Comparison of ENCODE assay signal across 16 cellular contexts in genomic region chr13:113561417-113562084, GRCh38. TPM values are rescaled to one million over a fixed set of nuclear protein-coding genes. Genes with fewer than 3 reads are reported as not detected.
DNase-seq lines count a peak whose midpoint lies in the region; ATAC-seq, FAIRE-seq and TF ChIP-seq lines count a peak whose summit lies in the region.
"Had no signal": no experiment of that assay in that cellular context is flagged by ENCODE, and none has a peak within 500 bp of the region (broad histone marks: within the 10 kb centered on the region; RNA-seq: fewer than 3 reads in every experiment).

No MANE protein-coding gene starts in this region.

- no peaks in the 10 kb centered on the region for H3K9me3 ChIP-seq in H1 (ENCODE audit: insufficient read depth in 2 of 2, low read depth in 1 of 2, low read length in 1 of 2)
- no peaks in the 10 kb centered on the region for H3K9me3 ChIP-seq in osteoblast (ENCODE audit: low read depth, low read length)
- H3K9me3 ChIP-seq: sigmoid colon, thoracic aorta had no signal

- H3K4me1 ChIP-seq in H1 (replicated peaks in 1 of 4; ENCODE audit: control insufficient read depth in 3 of 4, insufficient read depth in 4 of 4, low read length in 3 of 4) (peaks cover 0 to 4% (median 2%) of the 10 kb centered on the region in 4 experiments; a peak in 2 of 7 replicates), osteoblast (ENCODE audit: insufficient read depth, low read length) (no peaks in the 10 kb centered on the region)

- no peak overlapping the region for H2BK120ac ChIP-seq in H1 (replicated peaks; ENCODE audit: low read depth, low read length)

- peak; percentile 57 for DNase-seq in cardiac septum (ENCODE audit: low spot score)
- DNase-seq in left ventricle myocardium superior: no peak
- DNase-seq in H1 (ENCODE audit: low read depth in 1 of 2, low spot score in 2 of 2): peak in 1 of 2 experiments; percentile 41
- peak; percentile 41 for DNase-seq in osteoblast (ENCODE audit: insufficient read length, low spot score, missing footprints)
- no peak for DNase-seq in cerebellar nuclear complex (lab: John Stamatoyannopoulos, UW)
- DNase-seq in omental fat pad (ENCODE audit: low spot score): no peak
- no peak for DNase-seq in DMS53 (lab: John Stamatoyannopoulos, UW)
- no peak for DNase-seq in foreskin fibroblast
- DNase-seq: activated CD4-positive, CD25-positive, alpha-beta regulatory T cell; effector CD4-positive, alpha-beta T cell; sigmoid colon; stimulated activated naive CD4-positive, alpha-beta T cell treated with Interleukin-2 at 50 U/mL for 16 hours had no signal

- no peaks in the 10 kb centered on the region for H3K79me2 ChIP-seq in H1 (ENCODE audit: control insufficient read depth in 1 of 2, insufficient read depth in 2 of 2, low read length in 2 of 2)
- H3K79me2 ChIP-seq in osteoblast (ENCODE audit: insufficient read depth, low read length): no peaks in the 10 kb centered on the region

- peak overlapping the region; percentile 66 for H4K91ac ChIP-seq in H1 (replicated peaks; ENCODE audit: insufficient read length, low read length)

- no peak overlapping the region; the same call in 1 of the 2 replicates for H4K8ac ChIP-seq in H1 (ENCODE audit: extremely low read depth, insufficient read depth, low read length)

- H3K14ac ChIP-seq in H1 (ENCODE audit: insufficient read length): no peak overlapping the region

- TF ChIP-seq CTCF in H1 (IDR thresholded peaks at IDR 0.05; ENCODE audit: control extremely low read depth in 1 of 3, insufficient read depth in 1 of 3, low read depth in 1 of 3, low read length in 3 of 3) (no peak), osteoblast (IDR thresholded peaks at IDR 0.05; ENCODE audit: extremely low read depth, low read depth, low read length) (no peak), omental fat pad (IDR thresholded peaks at IDR 0.05) (no peak), foreskin fibroblast (IDR thresholded peaks at IDR 0.05; ENCODE audit: low read depth, low read length) (no peak)

- no peak overlapping the region for H3K4ac ChIP-seq in H1 (replicated peaks; ENCODE audit: insufficient read length, low read depth, low read length)

- no peak for TF ChIP-seq RAD21 in H1 (IDR thresholded peaks at IDR 0.05 in 1 of 2, conservative IDR thresholded peaks at IDR 0.05 in 1 of 2; ENCODE audit: low read depth in 2 of 2, low read length in 2 of 2)

- H2BK20ac ChIP-seq in H1 (ENCODE audit: low read length): no peak overlapping the region

- H4K20me1 ChIP-seq in H1 (replicated peaks in 1 of 2; ENCODE audit: control insufficient read depth in 1 of 2, insufficient read depth in 2 of 2, low read length in 2 of 2): peaks cover 0 to 5% of the 10 kb centered on the region in 2 experiments
- no peaks in the 10 kb centered on the region for H4K20me1 ChIP-seq in osteoblast (ENCODE audit: insufficient read depth, low read length)

- no peak overlapping the region for H4K5ac ChIP-seq in H1 (ENCODE audit: insufficient read length, low read depth, low read length)

- H3K4me2 ChIP-seq in H1 (ENCODE audit: insufficient read depth in 1 of 2, low read depth in 2 of 2, low read length in 2 of 2): no peak overlapping the region
- no peak overlapping the region for H3K4me2 ChIP-seq in osteoblast (ENCODE audit: insufficient read depth, low read length)

- H2AFZ ChIP-seq in H1 (ENCODE audit: low read length) (no peak overlapping the region), osteoblast (ENCODE audit: low read length) (no peak overlapping the region)
- H2AFZ ChIP-seq: GM23248 had no signal

- no peak for TF ChIP-seq EP300 in H1 (IDR thresholded peaks at IDR 0.05; ENCODE audit: borderline replicate concordance in 1 of 2, low read depth in 2 of 2, low read length in 2 of 2)

- intact Hi-C loops in cardiac septum (cut with DNase I): loop anchor here (2.0 kb wide), 1 partner anchor 103 kb away; no protein-coding TSS in a partner anchor
- intact Hi-C loops in left ventricle myocardium superior (cut with micrococcal nuclease): no loop called here

- no peak for ATAC-seq in left ventricle myocardium superior
- ATAC-seq in omental fat pad (ENCODE audit: low FRiP score): no peak

- H3K27me3 ChIP-seq in H1 (replicated peaks in 1 of 4; ENCODE audit: control insufficient read depth in 3 of 4, extremely low read depth in 1 of 4, insufficient read depth in 3 of 4, low read length in 3 of 4) (no peaks in the 10 kb centered on the region), osteoblast (ENCODE audit: insufficient read depth, low read length) (peaks cover 7% of the 10 kb centered on the region)
- H3K27me3 ChIP-seq: sigmoid colon had no signal

- H3K4me3 ChIP-seq in H1 (ENCODE audit: extremely low read depth in 1 of 4, insufficient read depth in 2 of 4, low read depth in 3 of 4, low read length in 4 of 4) (no peak overlapping the region), osteoblast (ENCODE audit: insufficient read depth, low read length) (no peak overlapping the region), foreskin fibroblast (ENCODE audit: low read depth in 1 of 2, low read length in 2 of 2) (no peak overlapping the region)
- H3K4me3 ChIP-seq: GM23248, sigmoid colon, thoracic aorta had no signal

- H3K9ac ChIP-seq in H1 (replicated peaks in 1 of 4; ENCODE audit: extremely low read depth in 1 of 4, low read depth in 3 of 4, low read length in 3 of 4): no peak overlapping the region
- H3K9ac ChIP-seq: GM23248 had no signal

- H2AK5ac ChIP-seq in H1 (ENCODE audit: low read depth, low read length): no peak overlapping the region

- no peak for FAIRE-seq in H1 (lab: Jason Lieb, UNC)
- FAIRE-seq: GM12892 had no signal

- H3K23ac ChIP-seq in H1 (ENCODE audit: insufficient read length): no peak overlapping the region

- no peak overlapping the region for H3K18ac ChIP-seq in H1 (ENCODE audit: extremely low read depth, low read length)

- 92% methylated on average over 19 of the region's 19 CpGs; no CpG with 5 or more reads in 1 of the 2 experiments for WGBS in H1 (ENCODE audit: extremely low coverage in 1 of 2, insufficient coverage in 1 of 2, insufficient read length in 1 of 2, insufficient replicate concordance in 2 of 2, low coverage in 1 of 2, low lambda C conversion rate in 2 of 2, missing lambda C conversion rate in 1 of 2), 2 experiments

- H2BK5ac ChIP-seq in H1 (ENCODE audit: low read depth, low read length): 0 out of 2 replicates have a peak overlapping the region, but pooled peaks have one; percentile 35

- no peaks in the 10 kb centered on the region; the same call in 1 of the 2 replicates for H3K79me1 ChIP-seq in H1 (ENCODE audit: low read depth, low read length)

- CTCF ChIA-PET in H1 (lab: Charles Lee; ENCODE audit: partially characterized antibody): interaction anchor here (0.6 to 3.6 kb wide), 34 partner anchors 8 to 450 kb away, joined by 3 to 27 read pairs (median 5); partner anchors contain the start of gene DCUN1D2

- H3K27ac ChIP-seq in H1 (ENCODE audit: low read depth, low read length) (no peak overlapping the region), osteoblast (ENCODE audit: low read depth, low read length) (no peak overlapping the region)
- H3K27ac ChIP-seq: epithelial cell of prostate, GM23248, sigmoid colon, thoracic aorta had no signal

- H3K23me2 ChIP-seq in H1 (ENCODE audit: low read depth, low read length): peaks cover 2% of the 10 kb centered on the region; the same call in 1 of the 2 replicates

- H2BK15ac ChIP-seq in H1 (ENCODE audit: low read length): no peak overlapping the region; the same call in 1 of the 2 replicates

- no peak overlapping the region for H3K56ac ChIP-seq in H1 (replicated peaks; ENCODE audit: insufficient read length, low read depth, low read length)

- H3K36me3 ChIP-seq in H1 (ENCODE audit: control insufficient read depth in 2 of 4, insufficient read depth in 4 of 4, low read length in 3 of 4): no peaks in the 10 kb centered on the region
- no peaks in the 10 kb centered on the region for H3K36me3 ChIP-seq in osteoblast (ENCODE audit: insufficient read depth, low read length)
- H3K36me3 ChIP-seq: sigmoid colon, thoracic aorta had no signal

- POLR2A ChIA-PET in H1 (lab: Charles Lee; ENCODE audit: partially characterized antibody): interaction anchor here (1.6 to 2.2 kb wide), 4 partner anchors 12 to 72 kb away, joined by 5 to 8 read pairs (median 7); no protein-coding TSS in a partner anchor

- no peak for TF ChIP-seq POLR2A in H1 (IDR thresholded peaks at IDR 0.05; ENCODE audit: control extremely low read depth in 1 of 2, low read depth in 2 of 2, low read length in 2 of 2)

- H2BK12ac ChIP-seq in H1 (ENCODE audit: low read depth, low read length): peak overlapping the region; percentile 68; the same call in 1 of the 2 replicates

TF ChIP-seq in H1, 55 proteins besides CTCF, POLR2A, EP300 and RAD21 (continues in another document):
- TF ChIP-seq ASH2L (IDR thresholded peaks at IDR 0.05; ENCODE audit: low read length) (no peak), CBX5 (IDR thresholded peaks at IDR 0.05; ENCODE audit: low read depth, low read length) (no peak), EZH2 (IDR thresholded peaks at IDR 0.05; ENCODE audit: low read depth, low read length, severe bottlenecking) (no peak), TAF1 (IDR thresholded peaks at IDR 0.05; ENCODE audit: low read depth, low read length) (no peak), POU5F1 (IDR thresholded peaks at IDR 0.05; ENCODE audit: low read depth, low read length) (no peak), NANOG (IDR thresholded peaks at IDR 0.05; ENCODE audit: insufficient read depth, low read depth, low read length, poor library complexity, severe bottlenecking) (no peak), POLR2AphosphoS5 (IDR thresholded peaks at IDR 0.05; ENCODE audit: low read depth, low read length) (no peak), CEBPB (IDR thresholded peaks at IDR 0.05; ENCODE audit: low read depth, low read length) (no peak), NRF1 (IDR thresholded peaks at IDR 0.05; ENCODE audit: low read depth, low read length) (no peak), E2F6 (IDR thresholded peaks at IDR 0.05) (no peak)

RNA-seq across cellular contexts. Expression of gene TFDP1, which starts 23.0 kb away (rescaled TPM):
- total RNA-seq in cardiac septum: 38.8 TPM
- 45.1 TPM for total RNA-seq in left ventricle myocardium superior
- 81.9 and 84.8 TPM in 2 replicates for total RNA-seq in H1 (2021; fragmentation: NEBNext Ultra II Directional; extraction: Animal tissue kit (Norgen Biotek cat#: 25700))
- polyA plus RNA-seq in H1 (2011; rRNA removed): 35.5 and 43.6 TPM in 2 replicates
- 51.7 TPM for polyA plus RNA-seq in H1 (2011; cell fraction: cytosol; rRNA removed)
- 54.2 TPM for polyA plus RNA-seq in H1 (2011; cell fraction: nucleus; rRNA removed)
- polyA plus RNA-seq in H1 (2012, experiment 1 of 2): 68.2 to 75.6 TPM (median 71.3 TPM) in 4 replicates
- 27.7 TPM for polyA plus RNA-seq in H1 (2012, experiment 2 of 2)
- polyA plus RNA-seq in H1 (2013, experiment 1 of 2): 54.0 TPM
- 54.0 TPM for polyA plus RNA-seq in H1 (2013, experiment 2 of 2)
- polyA minus RNA-seq in H1 (2011; rRNA and poly(A)+ RNA removed): 51.8 and 52.5 TPM in 2 replicates
- polyA minus RNA-seq in H1 (2011; cell fraction: cytosol; rRNA and poly(A)+ RNA removed): 33.2 TPM
- polyA minus RNA-seq in H1 (2011; cell fraction: nucleus; rRNA and poly(A)+ RNA removed): 26.5 TPM
- total RNA-seq in osteoblast: 48.6 and 56.8 TPM in 2 replicates
- total RNA-seq in omental fat pad: 10 to 100 TPM; 32.6 to 59.6 (median 44.4) TPM

Comparison
In these comparisons a context has a peak if more than half of its experiments do, and no peak if none do; other contexts are left out.
1. DNase-seq: peak in cardiac septum (single experiment) and osteoblast (single experiment); none in left ventricle myocardium superior (single experiment), cerebellar nuclear complex (0 of 2), omental fat pad (single experiment), DMS53 (single experiment) and foreskin fibroblast (0 of 2).